2 cellular contexts compared by ENCODE assay signal in the genomic region with DNA sequence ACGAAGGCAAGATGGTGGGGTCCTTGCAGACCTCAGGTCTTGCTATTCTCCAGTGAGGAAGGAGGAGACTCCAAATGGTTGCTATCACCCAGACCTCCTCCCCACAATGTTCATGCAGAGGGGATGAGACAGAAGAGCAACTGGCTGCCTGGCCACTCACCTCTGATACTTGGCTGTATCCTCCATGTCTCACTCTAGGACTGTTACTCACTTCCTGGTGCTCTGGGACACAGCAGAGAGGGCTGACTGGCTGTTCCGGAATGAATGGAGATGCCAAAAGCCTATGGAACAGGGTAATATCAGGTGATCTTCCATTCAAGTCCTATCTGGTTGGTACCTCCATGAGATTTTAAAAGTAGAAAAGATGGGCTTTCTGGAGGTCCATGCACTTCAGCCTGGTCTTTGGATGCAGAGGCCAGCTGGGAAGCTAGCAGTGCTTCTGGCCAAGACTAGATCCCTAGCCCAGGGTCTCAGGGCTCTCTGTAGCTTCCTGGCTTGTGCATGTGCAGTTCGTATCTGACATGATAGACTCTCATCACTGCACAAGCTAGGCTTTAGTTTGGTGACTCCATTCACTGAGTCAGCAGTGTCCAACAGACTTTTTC.
TF ChIP-seq lines count a peak whose summit lies in the region.

No MANE protein-coding gene starts in this region.

TF ChIP-seq in IMR-90, 13 proteins besides CTCF, POLR2A, EP300 and RAD21:
- TF ChIP-seq, protein P1, sequence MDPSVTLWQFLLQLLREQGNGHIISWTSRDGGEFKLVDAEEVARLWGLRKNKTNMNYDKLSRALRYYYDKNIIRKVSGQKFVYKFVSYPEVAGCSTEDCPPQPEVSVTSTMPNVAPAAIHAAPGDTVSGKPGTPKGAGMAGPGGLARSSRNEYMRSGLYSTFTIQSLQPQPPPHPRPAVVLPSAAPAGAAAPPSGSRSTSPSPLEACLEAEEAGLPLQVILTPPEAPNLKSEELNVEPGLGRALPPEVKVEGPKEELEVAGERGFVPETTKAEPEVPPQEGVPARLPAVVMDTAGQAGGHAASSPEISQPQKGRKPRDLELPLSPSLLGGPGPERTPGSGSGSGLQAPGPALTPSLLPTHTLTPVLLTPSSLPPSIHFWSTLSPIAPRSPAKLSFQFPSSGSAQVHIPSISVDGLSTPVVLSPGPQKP (IDR thresholded peaks at IDR 0.05; ENCODE audit: borderline replicate concordance, low read depth, low read length) = no peak
- TF ChIP-seq CEBPB (IDR thresholded peaks at IDR 0.05; ENCODE audit: low read depth, low read length) = no peak
- TF ChIP-seq NFE2L2 (IDR thresholded peaks at IDR 0.05; ENCODE audit: low read depth, low read length) = no peak
- no peak for TF ChIP-seq BHLHE40 (IDR thresholded peaks at IDR 0.05; ENCODE audit: low read depth, low read length)
- no peak for TF ChIP-seq CHD1 (IDR thresholded peaks at IDR 0.05; ENCODE audit: low read depth, low read length)
- no peak for TF ChIP-seq MAZ (IDR thresholded peaks at IDR 0.05; ENCODE audit: borderline replicate concordance, low read depth, low read length)
- TF ChIP-seq, protein P2, sequence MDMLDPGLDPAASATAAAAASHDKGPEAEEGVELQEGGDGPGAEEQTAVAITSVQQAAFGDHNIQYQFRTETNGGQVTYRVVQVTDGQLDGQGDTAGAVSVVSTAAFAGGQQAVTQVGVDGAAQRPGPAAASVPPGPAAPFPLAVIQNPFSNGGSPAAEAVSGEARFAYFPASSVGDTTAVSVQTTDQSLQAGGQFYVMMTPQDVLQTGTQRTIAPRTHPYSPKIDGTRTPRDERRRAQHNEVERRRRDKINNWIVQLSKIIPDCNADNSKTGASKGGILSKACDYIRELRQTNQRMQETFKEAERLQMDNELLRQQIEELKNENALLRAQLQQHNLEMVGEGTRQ (IDR thresholded peaks at IDR 0.05; ENCODE audit: low read depth, low read length) = no peak
- no peak for TF ChIP-seq RFX5 (IDR thresholded peaks at IDR 0.05; ENCODE audit: low read depth, low read length)
- no peak for TF ChIP-seq MAFK (IDR thresholded peaks at IDR 0.05; ENCODE audit: low read depth, low read length)
- TF ChIP-seq FOS (IDR thresholded peaks at IDR 0.05; ENCODE audit: low read depth, low read length) = no peak
- no peak for TF ChIP-seq SMC3 (IDR thresholded peaks at IDR 0.05; ENCODE audit: low read depth, low read length)
- no peak for TF ChIP-seq RCOR1 (IDR thresholded peaks at IDR 0.05; ENCODE audit: insufficient replicate concordance, low read length)
- TF ChIP-seq MXI1 (IDR thresholded peaks at IDR 0.05; ENCODE audit: borderline replicate concordance, low read depth, low read length) = no peak

TF ChIP-seq in endothelial cell of umbilical vein, 7 proteins besides CTCF, POLR2A, EP300 and RAD21:
- TF ChIP-seq FOS (IDR thresholded peaks at IDR 0.05; ENCODE audit: borderline replicate concordance, insufficient read depth, low read length) (peak; percentile 33), POLR2AphosphoS5 (IDR thresholded peaks at IDR 0.05; ENCODE audit: insufficient read depth, low read depth, low read length) (no peak)
